In the genomic region with DNA sequence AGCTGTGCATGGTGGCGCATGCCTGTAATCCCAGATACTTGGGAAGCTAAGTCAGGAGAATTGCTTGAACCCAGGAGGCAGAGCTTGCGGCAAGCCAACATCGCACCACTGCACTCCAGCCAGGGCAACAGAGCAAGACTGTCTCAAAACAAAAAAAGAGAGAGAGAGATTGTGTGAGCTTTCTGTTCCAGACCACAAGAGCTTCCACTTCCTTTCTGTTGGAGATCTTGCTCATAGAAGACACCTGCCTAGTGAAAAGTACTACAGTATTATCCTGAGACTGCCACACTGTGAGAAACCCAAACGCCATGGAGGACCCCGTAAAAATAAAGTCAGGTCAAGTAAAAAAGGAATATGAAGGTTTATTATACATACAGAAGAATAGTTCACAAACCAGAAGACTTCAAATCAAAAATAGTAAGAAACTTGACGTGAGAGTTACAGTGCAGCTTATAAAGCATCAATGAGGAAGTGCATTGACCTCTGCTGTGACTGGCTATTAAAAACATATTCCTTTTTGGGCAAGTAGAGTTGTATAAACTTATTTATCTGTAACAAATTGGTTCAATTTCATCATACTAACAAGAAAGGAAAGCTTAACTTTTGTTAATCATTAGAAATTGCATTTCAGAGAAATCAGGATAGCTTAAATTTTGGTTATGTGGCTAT, we compare ENCODE assay signal across 8 cellular contexts. TPM values are rescaled to one million over a fixed set of nuclear protein-coding genes. Genes with fewer than 3 reads are reported as not detected.
DNase-seq lines count a peak whose midpoint lies in the region; ATAC-seq and TF ChIP-seq lines count a peak whose summit lies in the region.

No MANE protein-coding gene starts in this region.

- H4K20me1 ChIP-seq in PC-3 (ENCODE audit: low read length) = no peaks in the 10 kb centered on the region

- peaks cover 85% of the 10 kb centered on the region for H3K4me1 Mint-ChIP-seq in CD4-positive, alpha-beta T cell (ENCODE audit: low read depth)
- peaks cover 69% of the 10 kb centered on the region for H3K4me1 Mint-ChIP-seq in activated B cell treated with CpG ODN at 0.5 μM for 24 hours

- ATAC-seq in CD4-positive, alpha-beta T cell (ENCODE audit: poor library complexity) = peak; percentile 25
- peak; percentile 66 for ATAC-seq in GM19351 (IDR thresholded peaks at IDR 0.05; ENCODE audit: unreplicated experiment)
- ATAC-seq in HG03139 (IDR thresholded peaks at IDR 0.05; ENCODE audit: unreplicated experiment) = peak; percentile 60
- ATAC-seq in activated B cell treated with CpG ODN at 0.5 μM for 24 hours (ENCODE audit: low read depth) = peak; percentile 43
- ATAC-seq in PC-3 = no peak

- TF ChIP-seq CTCF in CD4-positive, alpha-beta T cell (IDR thresholded peaks at IDR 0.05) = no peak
- TF ChIP-seq CTCF in activated B cell treated with CpG ODN at 0.5 μM for 24 hours (IDR thresholded peaks at IDR 0.05) (no peak), PC-3 (conservative IDR thresholded peaks at IDR 0.05; ENCODE audit: low read depth, low read length) (no peak), suprapubic skin (IDR thresholded peaks at IDR 0.05) (no peak)

- H3K9me2 ChIP-seq in PC-3 (replicated peaks; ENCODE audit: low read length) = no peaks in the 10 kb centered on the region

- POLR2A ChIA-PET in CD4-positive, alpha-beta T cell (lab: Charles Lee) = interaction anchor here (0.8 to 1.8 kb wide), 7 partner anchors 30 to 301 kb away, joined by 3 to 16 read pairs (median 3); a partner anchor contains a TSS
- POLR2A ChIA-PET in activated B cell treated with CpG ODN at 0.5 μM for 24 hours (lab: Charles Lee) = interaction anchor here (0.6 to 1.6 kb wide), 9 partner anchors 11 to 447 kb away, joined by 3 to 10 read pairs (median 7); no protein-coding TSS in a partner anchor
- POLR2A ChIA-PET in PC-3 (lab: Charles Lee; ENCODE audit: unreplicated experiment) = no interaction called here

- BruUV-seq in PC-3 (replicated peaks; lab: Mats Ljungman, UMichigan) = no TSS peak

- 85% methylated on average over 6 of the region's 6 CpGs for WGBS in suprapubic skin

- H3K79me2 ChIP-seq in PC-3 (ENCODE audit: low read length) = no peaks in the 10 kb centered on the region

- H3K27me3 Mint-ChIP-seq in CD4-positive, alpha-beta T cell = no peaks in the 10 kb centered on the region
- no peaks in the 10 kb centered on the region for H3K27me3 Mint-ChIP-seq in activated B cell treated with CpG ODN at 0.5 μM for 24 hours

- CTCF ChIA-PET in CD4-positive, alpha-beta T cell (lab: Charles Lee) = interaction anchor here (0.7 kb wide), 1 partner anchor 15 kb away, joined by 3 read pairs; no protein-coding TSS in a partner anchor
- CTCF ChIA-PET in activated B cell treated with CpG ODN at 0.5 μM for 24 hours (lab: Charles Lee) = interaction anchor here (1.0 kb wide), 1 partner anchor 298 kb away, joined by 3 read pairs; no protein-coding TSS in a partner anchor
- CTCF ChIA-PET in PC-3 (lab: Charles Lee) = no interaction called here

- peaks cover 3% of the 10 kb centered on the region for H3K9me3 ChIP-seq in CD4-positive, alpha-beta T cell (ENCODE audit: control insufficient read depth, low read length)
- H3K9me3 ChIP-seq in PC-3 (ENCODE audit: low read length) = no peaks in the 10 kb centered on the region
- no peaks in the 10 kb centered on the region for H3K9me3 ChIP-seq in suprapubic skin

- H3K4me3 ChIP-seq in PC-3 (ENCODE audit: low read length) (no peak overlapping the region), suprapubic skin (no peak overlapping the region)

- no peaks in the 10 kb centered on the region for H3K27me3 ChIP-seq in CD4-positive, alpha-beta T cell (ENCODE audit: control insufficient read depth, insufficient read depth, low read length)
- H3K27me3 ChIP-seq in PC-3 (ENCODE audit: low read length) (no peaks in the 10 kb centered on the region), suprapubic skin (peaks cover 8% of the 10 kb centered on the region)

- no peaks in the 10 kb centered on the region for H3K9me3 Mint-ChIP-seq in CD4-positive, alpha-beta T cell
- H3K9me3 Mint-ChIP-seq in activated B cell treated with CpG ODN at 0.5 μM for 24 hours = no peaks in the 10 kb centered on the region

- no peak overlapping the region for H3K9ac ChIP-seq in PC-3 (ENCODE audit: low read length)

- TF ChIP-seq POLR2A in suprapubic skin (IDR thresholded peaks at IDR 0.05) = no peak

- H3K4me2 ChIP-seq in PC-3 (ENCODE audit: low read length) = no peak overlapping the region

- DNase-seq in CD4-positive, alpha-beta T cell = peak in 5 of 10 experiments; percentile 9 to 28 (median 20)
- no peak for DNase-seq in activated B cell treated with CpG ODN at 0.5 μM for 24 hours
- no peak for DNase-seq in PC-3
- no peak for DNase-seq in anterior cingulate cortex (lab: John Stamatoyannopoulos, UW)
- DNase-seq in suprapubic skin (ENCODE audit: low spot score in 2 of 2) = no peak
- no peak for DNase-seq in COLO668 (lab: John Stamatoyannopoulos, UW; ENCODE audit: unreplicated experiment)

- H3K4me3 Mint-ChIP-seq in CD4-positive, alpha-beta T cell = peak overlapping the region; percentile 82
- peak overlapping the region; percentile 80 for H3K4me3 Mint-ChIP-seq in activated B cell treated with CpG ODN at 0.5 μM for 24 hours

- TF ChIP-seq EP300 in suprapubic skin (IDR thresholded peaks at IDR 0.05) = no peak

- H3K36me3 Mint-ChIP-seq in CD4-positive, alpha-beta T cell (ENCODE audit: low read depth) = peaks cover 14% of the 10 kb centered on the region
- no peaks in the 10 kb centered on the region for H3K36me3 Mint-ChIP-seq in activated B cell treated with CpG ODN at 0.5 μM for 24 hours (ENCODE audit: low read depth)

- H3K4me1 ChIP-seq in PC-3 (ENCODE audit: insufficient read depth, low read length) (no peaks in the 10 kb centered on the region), suprapubic skin (peaks cover 13% of the 10 kb centered on the region)

- H2AFZ ChIP-seq in PC-3 (ENCODE audit: low read length) = no peak overlapping the region

- H3K36me3 ChIP-seq in PC-3 (ENCODE audit: low read depth, low read length) (no peaks in the 10 kb centered on the region), suprapubic skin (no peaks in the 10 kb centered on the region)

- intact Hi-C loops in CD4-positive, alpha-beta T cell (cut with DNase I, micrococcal nuclease) = loop anchor here in 1 of 2 experiments (5.0 kb wide), 2 partner anchors 62 to 217 kb away; no protein-coding TSS in a partner anchor
- intact Hi-C loops in activated B cell treated with CpG ODN at 0.5 μM for 24 hours (cut with micrococcal nuclease) = loop anchor here (1.0 kb wide), 1 partner anchor 56 kb away; no protein-coding TSS in a partner anchor
- intact Hi-C loops in PC-3 (cut with micrococcal nuclease) = no loop called here

- H3K27ac ChIP-seq in CD4-positive, alpha-beta T cell (ENCODE audit: low read depth, low read length) = peak overlapping the region; percentile 31
- H3K27ac ChIP-seq in PC-3 (ENCODE audit: low read length) = no peak overlapping the region
- H3K27ac ChIP-seq in suprapubic skin = no peak overlapping the region

- no peaks in the 10 kb centered on the region for H3F3A ChIP-seq in PC-3 (ENCODE audit: low read length, unreplicated experiment)

- H3K27ac Mint-ChIP-seq in CD4-positive, alpha-beta T cell = peak overlapping the region; percentile 83
- peak overlapping the region; percentile 95 for H3K27ac Mint-ChIP-seq in activated B cell treated with CpG ODN at 0.5 μM for 24 hours

RNA-seq across cellular contexts. Expression of a gene that starts 4.3 kb away (rescaled TPM):
- 100 to 1,000 TPM; 131 to 133 TPM for total RNA-seq in CD4-positive, alpha-beta T cell
- total RNA-seq in activated B cell treated with CpG ODN at 0.5 μM for 24 hours = 70.2 and 72.1 TPM in 2 replicates
- total RNA-seq in PC-3 (2014; rRNA removed) = 5.4 and 5.6 TPM in 2 replicates
- 10 to 100 TPM; 11.0 to 35.9 (median 21.5) TPM for total RNA-seq in suprapubic skin
